ENCODE assay signal across 8 cellular contexts in the genomic region with DNA sequence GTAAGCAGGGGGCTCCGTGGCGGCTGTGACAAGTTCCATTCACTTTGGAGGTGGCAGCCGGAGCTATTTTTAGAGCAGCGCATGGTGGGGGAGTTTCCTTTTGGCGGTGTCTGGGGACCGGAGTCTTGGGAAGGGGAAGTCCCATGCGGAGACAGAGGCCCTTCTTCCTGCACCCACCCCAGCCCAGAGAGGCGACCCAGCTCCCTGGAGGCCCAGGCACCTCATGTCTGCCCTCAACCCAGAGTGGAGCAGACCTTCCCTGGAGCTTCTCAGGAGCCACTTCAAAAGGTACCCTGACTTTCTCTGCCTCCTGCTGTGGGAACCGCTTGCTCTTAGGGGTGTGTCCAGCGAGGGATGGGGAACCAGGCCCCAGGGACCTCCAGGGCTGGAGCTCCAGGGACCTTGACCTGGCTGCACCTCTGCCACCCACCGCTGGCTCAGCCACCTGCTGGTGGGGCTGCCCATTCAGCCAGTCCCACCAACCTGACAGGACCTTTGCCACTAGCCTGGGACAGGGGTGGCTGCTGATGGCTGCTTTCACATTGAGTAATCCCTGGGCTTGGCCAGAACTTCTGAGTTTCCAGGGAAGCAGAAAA. TPM values are rescaled to one million over a fixed set of nuclear protein-coding genes. Genes with fewer than 3 reads are reported as not detected.
DNase-seq lines count a peak whose midpoint lies in the region; ATAC-seq, FAIRE-seq and TF ChIP-seq lines count a peak whose summit lies in the region.

No MANE protein-coding gene starts in this region.

- FAIRE-seq in A549 (lab: Jason Lieb, UNC) (no peak), GM19239 (lab: Jason Lieb, UNC) (peak; percentile 87)

- H3K27me3 ChIP-seq in prostate gland (replicated peaks; ENCODE audit: insufficient read depth) = no peaks in the 10 kb centered on the region

- H3K36me3 ChIP-seq in prostate gland = no peaks in the 10 kb centered on the region

- no peaks in the 10 kb centered on the region for H3K27me3 Mint-ChIP-seq in activated T-helper 17 cell treated with anti-CD3 and anti-CD28 coated beads, Interleukin-2, amount 50 U/mL, for 72 hours
- no peaks in the 10 kb centered on the region for H3K27me3 Mint-ChIP-seq in naive B cell

- no peaks in the 10 kb centered on the region for H3K36me3 Mint-ChIP-seq in activated T-helper 17 cell treated with anti-CD3 and anti-CD28 coated beads, Interleukin-2, amount 50 U/mL, for 72 hours (ENCODE audit: low read depth)
- no peaks in the 10 kb centered on the region for H3K36me3 Mint-ChIP-seq in naive B cell

- peak overlapping the region; percentile 46 for H3K4me3 Mint-ChIP-seq in activated T-helper 17 cell treated with anti-CD3 and anti-CD28 coated beads, Interleukin-2, amount 50 U/mL, for 72 hours
- peak overlapping the region; percentile 22 to 83 (median 68) for H3K4me3 Mint-ChIP-seq in naive B cell

- H3K27ac ChIP-seq in A549 = peak overlapping the region; percentile 42 to 71; a peak in 5 of 6 replicates
- H3K27ac ChIP-seq in prostate gland = no peak overlapping the region

- 65% methylated on average over 8 of the region's 11 CpGs for WGBS in A549 (ENCODE audit: missing lambda C conversion rate)
- 50% methylated on average over 10 of the region's 11 CpGs for WGBS in prostate gland

- H3K4me2 ChIP-seq in A549 = peak overlapping the region; percentile 22; the same call in 2 of the 3 replicates

- DNase-seq in A549 (ENCODE audit: low read depth in 1 of 2, low spot score in 1 of 2) (no peak), GM19239 (ENCODE audit: insufficient read length, low spot score) (peak; percentile 43), naive B cell (peak; percentile 68), prostate gland (ENCODE audit: low spot score) (no peak), AG08396 (ENCODE audit: low spot score) (no peak), OCI-M1 (lab: John Stamatoyannopoulos, UW) (no peak)

- H3K9me3 ChIP-seq in A549 = no peaks in the 10 kb centered on the region
- no peaks in the 10 kb centered on the region for H3K9me3 ChIP-seq in prostate gland

- no peak overlapping the region for H3K4me3 ChIP-seq in A549
- no peak overlapping the region for H3K4me3 ChIP-seq in prostate gland

- H3K27ac Mint-ChIP-seq in activated T-helper 17 cell treated with anti-CD3 and anti-CD28 coated beads, Interleukin-2, amount 50 U/mL, for 72 hours = no peak overlapping the region
- H3K27ac Mint-ChIP-seq in naive B cell = peak overlapping the region; percentile 87 to 97 (median 95)

- ATAC-seq in A549 (peak in 1 of 2 experiments; percentile 19; a peak in 3 of 6 replicates), HG03520 (IDR thresholded peaks at IDR 0.05; ENCODE audit: unreplicated experiment) (peak; percentile 31), naive B cell (ENCODE audit: low read depth in 2 of 2) (peak; percentile 33 to 51)
- ATAC-seq in activated T-helper 17 cell treated with anti-CD3 and anti-CD28 coated beads, Interleukin-2, amount 50 U/mL, for 72 hours (replicated peaks) = peak; percentile 68

- H3K4me1 ChIP-seq in A549 = peaks cover 74% of the 10 kb centered on the region
- peaks cover 6% of the 10 kb centered on the region for H3K4me1 ChIP-seq in prostate gland (replicated peaks)

- no peak for TF ChIP-seq POLR2A in A549 (IDR thresholded peaks at IDR 0.05; ENCODE audit: low read length)
- TF ChIP-seq POLR2A in prostate gland (IDR thresholded peaks at IDR 0.05) = no peak

- TF ChIP-seq CTCF in A549 (IDR thresholded peaks at IDR 0.05) (no peak), prostate gland (IDR thresholded peaks at IDR 0.05) (no peak)

- POLR2A ChIA-PET in A549 (lab: Yijun Ruan, JAX) = no interaction called here

- H3K4me1 Mint-ChIP-seq in activated T-helper 17 cell treated with anti-CD3 and anti-CD28 coated beads, Interleukin-2, amount 50 U/mL, for 72 hours = peaks cover 11% of the 10 kb centered on the region
- H3K4me1 Mint-ChIP-seq in naive B cell = peaks cover 47 to 93% (median 83%) of the 10 kb centered on the region in 3 donors

- no peak for TF ChIP-seq EP300 in A549 (IDR thresholded peaks at IDR 0.05)

- intact Hi-C loops in prostate gland (cut with DNase I) = loop anchor here (5.0 kb wide), 1 partner anchor 35 kb away; a partner anchor contains a TSS

- H3K9me3 Mint-ChIP-seq in activated T-helper 17 cell treated with anti-CD3 and anti-CD28 coated beads, Interleukin-2, amount 50 U/mL, for 72 hours = no peaks in the 10 kb centered on the region
- H3K9me3 Mint-ChIP-seq in naive B cell = peaks cover 0 to 2% (median 0%) of the 10 kb centered on the region in 7 donors

- no peak for TF ChIP-seq RAD21 in A549 (conservative IDR thresholded peaks at IDR 0.05 in 1 of 2, IDR thresholded peaks at IDR 0.05 in 1 of 2)

- CTCF ChIA-PET in A549 (lab: Yijun Ruan, JAX) = interaction anchor here (0.6 to 3.6 kb wide), 7 partner anchors 11 to 165 kb away, joined by 3 to 16 read pairs (median 4); no protein-coding TSS in a partner anchor

TF ChIP-seq in A549, 52 proteins besides CTCF, POLR2A, EP300 and RAD21:
- no peak for TF ChIP-seq ZC3H11A (IDR thresholded peaks at IDR 0.05)
- TF ChIP-seq NFE2L2 (conservative IDR thresholded peaks at IDR 0.05; ENCODE audit: low read length) = no peak
- no peak for TF ChIP-seq RNF2 (IDR thresholded peaks at IDR 0.05; ENCODE audit: borderline replicate concordance, low read depth)
- no peak for TF ChIP-seq MYC (IDR thresholded peaks at IDR 0.05; ENCODE audit: borderline replicate concordance, low read length)
- TF ChIP-seq BHLHE40 (IDR thresholded peaks at IDR 0.05; ENCODE audit: low read depth, low read length) = no peak
- no peak for TF ChIP-seq FOXS1 (CRISPR knock-in tag; IDR thresholded peaks at IDR 0.05)
- no peak for TF ChIP-seq EHF (CRISPR knock-in tag; IDR thresholded peaks at IDR 0.05)
- no peak for TF ChIP-seq GATA3 (IDR thresholded peaks at IDR 0.05; ENCODE audit: borderline replicate concordance)
- TF ChIP-seq, protein P1, sequence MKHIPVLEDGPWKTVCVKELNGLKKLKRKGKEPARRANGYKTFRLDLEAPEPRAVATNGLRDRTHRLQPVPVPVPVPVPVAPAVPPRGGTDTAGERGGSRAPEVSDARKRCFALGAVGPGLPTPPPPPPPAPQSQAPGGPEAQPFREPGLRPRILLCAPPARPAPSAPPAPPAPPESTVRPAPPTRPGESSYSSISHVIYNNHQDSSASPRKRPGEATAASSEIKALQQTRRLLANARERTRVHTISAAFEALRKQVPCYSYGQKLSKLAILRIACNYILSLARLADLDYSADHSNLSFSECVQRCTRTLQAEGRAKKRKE (CRISPR knock-in tag; IDR thresholded peaks at IDR 0.05; ENCODE audit: low read depth) = no peak

RNA-seq across cellular contexts. Expression of a gene that starts 34.1 kb away (rescaled TPM):
- 33.7 and 38.7 TPM in 2 replicates for polyA plus RNA-seq in A549 (2011; rRNA removed)
- 52.0 and 59.5 TPM in 2 replicates for polyA plus RNA-seq in A549 (2012; cell fraction: cytosol; rRNA removed)
- polyA plus RNA-seq in A549 (2012; cell fraction: nucleus; rRNA removed) = 64.3 and 69.2 TPM in 2 replicates
- 26.1 to 38.6 TPM (median 29.8 TPM) in 3 replicates for polyA plus RNA-seq in A549 (2017; fragmentation: RNase III; extraction: RNeasy Plus Mini Kit Qiagen cat#74134 plus additional on column Dnase treatment)
- polyA minus RNA-seq in A549 (2011; rRNA and poly(A)+ RNA removed) = 49.7 and 58.1 TPM in 2 replicates
- 1 to 10 TPM; 6.8 to 7.6 TPM for total RNA-seq in activated T-helper 17 cell treated with anti-CD3 and anti-CD28 coated beads, Interleukin-2, amount 50 U/mL, for 72 hours
- polyA plus RNA-seq in naive B cell (ENCODE audit: low read depth in 6 of 6) = 10 to 100 TPM in 2 of 6 donors, 1 to 10 TPM in 4; 4.5 to 15.2 (median 8.0) TPM
- total RNA-seq in prostate gland = 10 to 100 TPM; 32.3 to 44.2 TPM

Comparison
In these comparisons a context has a peak if more than half of its experiments do, and no peak if none do; other contexts are left out.
1. DNase-seq: peak in GM19239 (single experiment) and naive B cell (single experiment); none in A549 (0 of 2), prostate gland (single experiment), AG08396 (single experiment) and OCI-M1 (single experiment).
2. H3K27ac ChIP-seq: peak in A549 (2 of 2); none in prostate gland (0 of 2).